23 cellular contexts compared by ENCODE assay signal in the genomic region with DNA sequence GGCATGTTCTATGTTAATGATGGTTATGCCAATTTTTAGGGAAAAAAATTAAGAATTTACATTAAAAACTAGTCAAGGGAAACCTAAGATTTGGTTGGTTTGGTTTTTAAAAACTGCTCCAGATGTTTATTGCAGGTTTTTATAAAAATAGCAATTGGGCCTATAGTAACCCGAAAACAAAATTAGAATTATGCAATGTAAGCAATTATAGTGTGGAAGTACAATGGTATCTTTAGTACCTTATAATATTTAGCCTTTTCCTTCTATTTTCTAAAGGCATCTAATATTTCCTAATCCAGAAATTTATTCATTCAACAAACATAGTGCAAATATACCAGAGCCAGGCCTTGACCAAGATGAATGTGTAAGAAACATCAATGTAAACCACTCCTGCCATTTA.
"Had no signal": no experiment of that assay in that cellular context is flagged by ENCODE, and none has a peak within 500 bp of the region (broad histone marks: within the 10 kb centered on the region; RNA-seq: fewer than 3 reads in every experiment).

No MANE protein-coding gene starts in this region.

- H3K27ac ChIP-seq: colonic mucosa, esophagus muscularis mucosa, foreskin keratinocyte, gastroesophageal sphincter, heart left ventricle, hepatocyte, neutrophil, pancreas, stomach, thyroid gland had no signal

- H3K4me1 ChIP-seq: colonic mucosa, foreskin keratinocyte, gastroesophageal sphincter, thyroid gland had no signal

- ATAC-seq: foreskin keratinocyte; gastroesophageal sphincter; heart left ventricle; left lobe of liver; mucosa of descending colon; natural killer cell treated with Interleukin-12 subunit alpha and Interleukin-12 subunit beta and Interleukin-15 and Interleukin-18, amount 100 ng/mL, for 72 hours; pancreas; sciatic nerve; stimulated activated effector memory CD8-positive, alpha-beta T cell treated with anti-CD3 and anti-CD28 coated beads, Interleukin-12 subunit alpha, Interleukin-12 subunit beta, amount 100 ng/mL, for 72 hours had no signal

- H3K4me3 ChIP-seq: colonic mucosa, esophagus muscularis mucosa, gastroesophageal sphincter, heart left ventricle, hepatocyte, mucosa of descending colon, pancreas, stomach, thyroid gland had no signal

- H3K27me3 ChIP-seq: colonic mucosa, esophagus muscularis mucosa, gastroesophageal sphincter, heart left ventricle, hepatocyte, neutrophil, pancreas, stomach, thyroid gland had no signal

- H3K79me2 ChIP-seq: hepatocyte had no signal

- H3K4me2 ChIP-seq: hepatocyte had no signal

- FAIRE-seq: endothelial cell of umbilical vein, kidney, pancreas had no signal

- H3K36me3 ChIP-seq: colonic mucosa, esophagus muscularis mucosa, gastroesophageal sphincter, heart left ventricle, neutrophil, pancreas, stomach, thyroid gland had no signal

- H2AFZ ChIP-seq: hepatocyte had no signal

- H3K9me3 ChIP-seq: colonic mucosa, esophagus muscularis mucosa, gastroesophageal sphincter, heart left ventricle, mucosa of descending colon, neutrophil, pancreas, stomach, thyroid gland had no signal

- DNase-seq: colonic mucosa; effector CD8-positive, alpha-beta T cell; foreskin keratinocyte; heart left ventricle; kidney; mesenchymal stem cell; mucosa of descending colon; naive B cell; pancreas; stimulated activated CD4-positive, alpha-beta T cell treated with anti-CD3 and anti-CD28 coated beads, Interleukin-2, amount 100 ng/mL, for 24 hours; stimulated activated CD4-positive, alpha-beta T cell treated with anti-CD3 and anti-CD28 coated beads, Interleukin-4, amount 100 ng/mL, for 24 hours; stimulated activated naive CD4-positive, alpha-beta T cell treated with Interleukin-2 at 50 U/mL for 16 hours; stomach; thyroid gland had no signal
